ENCODE assay signal across 8 cellular contexts in genomic region chr3:53160660-53161344, GRCh38. TPM values are rescaled to one million over a fixed set of nuclear protein-coding genes. Genes with fewer than 3 reads are reported as not detected.
A peak's percentile ranks its signal among the peaks of the same experiment; 100 is the strongest.
DNase-seq lines count a peak whose midpoint lies in the region; ATAC-seq and TF ChIP-seq lines count a peak whose summit lies in the region.

TSS of gene PRKCD (plus strand) at chr3:53161209. CDS start at chr3:53178423, 17,214 bp downstream.

- peak; percentile 88 for ATAC-seq in sciatic nerve
- ATAC-seq in HG03469 (IDR thresholded peaks at IDR 0.05; ENCODE audit: unreplicated experiment): no peak

- intact Hi-C loops in sciatic nerve (cut with DNase I): no loop called here

- DNase-seq in GM06990 (ENCODE audit: extremely low read depth, insufficient read length) (peak; percentile 80), GOT3 (lab: John Stamatoyannopoulos, UW) (peak; percentile 68), LoVo (ENCODE audit: low spot score) (peak; percentile 87), T-helper 9 cell (peak; percentile 81), astrocyte of the hippocampus (ENCODE audit: low read depth, low spot score) (peak; percentile 94), hypothalamus (lab: John Stamatoyannopoulos, UW) (peak in 48 of 51 donors; percentile 8 to 85 (median 64)), sciatic nerve (ENCODE audit: low spot score) (peak; percentile 89)

- peak within 1 kb of the TSS; percentile 83 for H3K4me3 ChIP-seq in GM06990 (replicated peaks; ENCODE audit: low read depth, low read length)

- H3K36me3 ChIP-seq in GM06990 (ENCODE audit: control insufficient read depth, insufficient read depth, low read length): peaks cover 3% of the 10 kb centered on the region

- peak; percentile 47 for TF ChIP-seq CTCF in GM06990 (IDR thresholded peaks at IDR 0.05; ENCODE audit: insufficient read depth, low read length, poor library complexity, severe bottlenecking)

- no peaks in the 10 kb centered on the region for H3K27me3 ChIP-seq in GM06990 (replicated peaks; ENCODE audit: control insufficient read depth, insufficient read depth, low read length)

RNA-seq across cellular contexts. Expression of gene PRKCD, which starts in this region (rescaled TPM):
- total RNA-seq in sciatic nerve: 30.3 TPM
